ENCODE assay signal across 15 cellular contexts in the genomic region with DNA sequence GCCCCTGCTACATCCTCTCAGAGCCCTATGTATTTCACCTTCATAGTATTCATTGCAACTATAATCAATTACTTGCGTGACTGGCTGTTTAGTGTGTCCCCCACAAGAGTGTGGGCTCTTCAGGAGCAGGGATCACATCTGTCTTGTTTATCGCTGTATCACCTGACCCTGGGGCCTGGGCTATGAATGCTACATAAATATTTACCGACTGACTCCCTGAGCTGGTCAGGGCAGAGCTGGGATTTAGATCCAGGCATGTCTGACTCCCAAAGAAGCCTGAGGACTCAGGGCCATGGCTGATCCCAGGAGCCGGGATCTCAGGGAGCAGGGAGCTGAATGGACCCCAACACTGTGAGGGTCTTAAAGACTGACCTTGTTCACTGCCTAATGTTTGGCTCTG. TPM values are rescaled to one million over a fixed set of nuclear protein-coding genes. Genes with fewer than 3 reads are reported as not detected.
A peak's percentile ranks its signal among the peaks of the same experiment; 100 is the strongest.
DNase-seq lines count a peak whose midpoint lies in the region; ATAC-seq, FAIRE-seq and TF ChIP-seq lines count a peak whose summit lies in the region.
"Had no signal": no experiment of that assay in that cellular context is flagged by ENCODE, and none has a peak within 500 bp of the region (broad histone marks: within the 10 kb centered on the region; RNA-seq: fewer than 3 reads in every experiment).

No MANE protein-coding gene starts in this region.

- no peak overlapping the region for H3K4me3 ChIP-seq in left ventricle myocardium inferior
- H3K4me3 ChIP-seq in H1 (ENCODE audit: extremely low read depth in 1 of 4, insufficient read depth in 2 of 4, low read depth in 3 of 4, low read length in 4 of 4): no peak overlapping the region
- no peak overlapping the region for H3K4me3 ChIP-seq in ovary
- no peak overlapping the region for H3K4me3 ChIP-seq in vagina

- H3K23ac ChIP-seq in H1 (ENCODE audit: insufficient read length): no peak overlapping the region

- no peak overlapping the region for H3K14ac ChIP-seq in H1 (ENCODE audit: insufficient read length)

- POLR2A ChIA-PET in H1 (lab: Charles Lee; ENCODE audit: partially characterized antibody): interaction anchor here (1.0 to 24.3 kb wide), 4 partner anchors 14 to 124 kb away, joined by 4 to 350 read pairs (median 19); no protein-coding TSS in a partner anchor

- no peak for DNase-seq in left ventricle myocardium inferior
- no peak for DNase-seq in left cardiac atrium
- no peak for DNase-seq in H1 (ENCODE audit: low read depth in 1 of 2, low spot score in 2 of 2)
- no peak for DNase-seq in ovary
- DNase-seq in vagina (ENCODE audit: extremely low spot score in 2 of 2): no peak
- no peak for DNase-seq in COLO829 (ENCODE audit: low spot score)
- DNase-seq: activated CD4-positive, alpha-beta T cell treated with anti-CD3 and anti-CD28 coated beads, Interleukin-2, amount 50 U/mL, for 4 hours; amniotic stem cell; naive B cell; NCI-H2029 treated with DMSO at 0.1 percent for 48 hours had no signal

- H4K91ac ChIP-seq in H1 (replicated peaks; ENCODE audit: insufficient read length, low read length): no peak overlapping the region

- FAIRE-seq in H1 (lab: Jason Lieb, UNC): no peak
- FAIRE-seq: endometrium, H54 had no signal

- H3K9me3 ChIP-seq in left ventricle myocardium inferior (replicated peaks): no peaks in the 10 kb centered on the region
- H3K9me3 ChIP-seq in H1 (ENCODE audit: insufficient read depth in 2 of 2, low read depth in 1 of 2, low read length in 1 of 2): no peaks in the 10 kb centered on the region
- no peaks in the 10 kb centered on the region for H3K9me3 ChIP-seq in ovary
- H3K9me3 ChIP-seq in vagina: no peaks in the 10 kb centered on the region

- H4K5ac ChIP-seq in H1 (ENCODE audit: insufficient read length, low read depth, low read length): no peak overlapping the region

- no peak overlapping the region for H3K18ac ChIP-seq in H1 (ENCODE audit: extremely low read depth, low read length)

- H3K4me1 ChIP-seq in left ventricle myocardium inferior: peaks cover 59% of the 10 kb centered on the region
- H3K4me1 ChIP-seq in H1 (replicated peaks in 1 of 4; ENCODE audit: control insufficient read depth in 3 of 4, insufficient read depth in 4 of 4, low read length in 3 of 4): peaks cover 13 to 23% (median 14%) of the 10 kb centered on the region in 4 experiments
- peaks cover 11% of the 10 kb centered on the region for H3K4me1 ChIP-seq in ovary (ENCODE audit: insufficient read depth)
- peaks cover 58% of the 10 kb centered on the region for H3K4me1 ChIP-seq in vagina

- TF ChIP-seq EP300 in H1 (IDR thresholded peaks at IDR 0.05; ENCODE audit: borderline replicate concordance in 1 of 2, low read depth in 2 of 2, low read length in 2 of 2) (no peak), ovary (IDR thresholded peaks at IDR 0.05) (no peak)

- H3K79me1 ChIP-seq in H1 (ENCODE audit: low read depth, low read length): no peaks in the 10 kb centered on the region

- 0 out of 2 replicates have a peak overlapping the region, but pooled peaks have one; percentile 5 for H2BK12ac ChIP-seq in H1 (ENCODE audit: low read depth, low read length)

- H2BK15ac ChIP-seq in H1 (ENCODE audit: low read length): no peak overlapping the region

- WGBS in H1 (ENCODE audit: extremely low coverage in 1 of 2, insufficient coverage in 1 of 2, insufficient read length in 1 of 2, insufficient replicate concordance in 2 of 2, low coverage in 1 of 2, low lambda C conversion rate in 2 of 2, missing lambda C conversion rate in 1 of 2), 2 experiments: 95% methylated on average over 4 of the region's 4 CpGs; no CpG with 5 or more reads in 1 of the 2 experiments
- 59 to 65% (median 62%) methylated on average over 4 of the region's 4 CpGs for WGBS in ovary, 3 donors

- peaks cover 2% of the 10 kb centered on the region; the same call in 1 of the 2 replicates for H3K23me2 ChIP-seq in H1 (ENCODE audit: low read depth, low read length)

- ATAC-seq in left cardiac atrium (no peak), GM19452 (IDR thresholded peaks at IDR 0.05; ENCODE audit: unreplicated experiment) (no peak), GM18517 (IDR thresholded peaks at IDR 0.05; ENCODE audit: unreplicated experiment) (no peak)

- no peak overlapping the region for H3K9ac ChIP-seq in H1 (replicated peaks in 1 of 4; ENCODE audit: extremely low read depth in 1 of 4, low read depth in 3 of 4, low read length in 3 of 4)

- no peak overlapping the region for H2AFZ ChIP-seq in H1 (ENCODE audit: low read length)

- H3K79me2 ChIP-seq in H1 (ENCODE audit: control insufficient read depth in 1 of 2, insufficient read depth in 2 of 2, low read length in 2 of 2): peaks cover 0 to 3% of the 10 kb centered on the region in 2 experiments; a peak in 1 of 4 replicates

- H2AK5ac ChIP-seq in H1 (ENCODE audit: low read depth, low read length): 0 out of 2 replicates have a peak overlapping the region, but pooled peaks have one; percentile 39

- H4K8ac ChIP-seq in H1 (ENCODE audit: extremely low read depth, insufficient read depth, low read length): no peak overlapping the region

- no peak overlapping the region for H3K4me2 ChIP-seq in H1 (ENCODE audit: insufficient read depth in 1 of 2, low read depth in 2 of 2, low read length in 2 of 2)

- TF ChIP-seq CTCF in left ventricle myocardium inferior (IDR thresholded peaks at IDR 0.05; ENCODE audit: borderline replicate concordance): no peak
- no peak for TF ChIP-seq CTCF in H1 (IDR thresholded peaks at IDR 0.05; ENCODE audit: control extremely low read depth in 1 of 3, insufficient read depth in 1 of 3, low read depth in 1 of 3, low read length in 3 of 3)
- no peak for TF ChIP-seq CTCF in ovary (IDR thresholded peaks at IDR 0.05)
- no peak for TF ChIP-seq CTCF in vagina (IDR thresholded peaks at IDR 0.05)

- H3K27ac ChIP-seq in left ventricle myocardium inferior (replicated peaks) (peak overlapping the region; percentile 97), H1 (ENCODE audit: low read depth, low read length) (no peak overlapping the region), ovary (peak overlapping the region; percentile 28 to 72), vagina (peak overlapping the region; percentile 96)
- H3K27ac ChIP-seq: C4-2B had no signal

- no peak for TF ChIP-seq POLR2A in H1 (IDR thresholded peaks at IDR 0.05; ENCODE audit: control extremely low read depth in 1 of 2, low read depth in 2 of 2, low read length in 2 of 2)
- TF ChIP-seq POLR2A in ovary (IDR thresholded peaks at IDR 0.05): no peak
- TF ChIP-seq POLR2A in vagina (IDR thresholded peaks at IDR 0.05): no peak

- no peak overlapping the region for H3K56ac ChIP-seq in H1 (replicated peaks; ENCODE audit: insufficient read length, low read depth, low read length)

- H2BK5ac ChIP-seq in H1 (ENCODE audit: low read depth, low read length): no peak overlapping the region

- no peak for TF ChIP-seq RAD21 in H1 (IDR thresholded peaks at IDR 0.05 in 1 of 2, conservative IDR thresholded peaks at IDR 0.05 in 1 of 2; ENCODE audit: low read depth in 2 of 2, low read length in 2 of 2)

- H3K27me3 ChIP-seq in left ventricle myocardium inferior (ENCODE audit: low read depth) (no peaks in the 10 kb centered on the region), H1 (replicated peaks in 1 of 4; ENCODE audit: control insufficient read depth in 3 of 4, extremely low read depth in 1 of 4, insufficient read depth in 3 of 4, low read length in 3 of 4) (no peaks in the 10 kb centered on the region), ovary (no peaks in the 10 kb centered on the region), vagina (no peaks in the 10 kb centered on the region)

- no peak overlapping the region for H3K4ac ChIP-seq in H1 (replicated peaks; ENCODE audit: insufficient read length, low read depth, low read length)

- intact Hi-C loops in left ventricle myocardium inferior (cut with micrococcal nuclease) (no loop called here), left cardiac atrium (cut with DNase I) (loop anchor here in 1 of 2 donors (10.0 kb wide), 1 partner anchor 111 kb away; no protein-coding TSS in a partner anchor), ovary (cut with DNase I) (no loop called here), vagina (cut with DNase I) (no loop called here)

- no peak overlapping the region for H2BK20ac ChIP-seq in H1 (ENCODE audit: low read length)

- H4K20me1 ChIP-seq in H1 (replicated peaks in 1 of 2; ENCODE audit: control insufficient read depth in 1 of 2, insufficient read depth in 2 of 2, low read length in 2 of 2): peaks cover 2 to 6% of the 10 kb centered on the region in 2 experiments

- CTCF ChIA-PET in H1 (lab: Charles Lee; ENCODE audit: partially characterized antibody): interaction anchor here (0.6 to 56.1 kb wide), 15 partner anchors 7 to 258 kb away, joined by 3 to 1807 read pairs (median 15); partner anchors contain the start of gene AHDC1

- H3K36me3 ChIP-seq in left ventricle myocardium inferior (peaks cover 63% of the 10 kb centered on the region), H1 (ENCODE audit: control insufficient read depth in 2 of 4, insufficient read depth in 4 of 4, low read length in 3 of 4) (peaks cover 0 to 24% (median 12%) of the 10 kb centered on the region in 4 experiments; a peak in 5 of 8 replicates), ovary (no peaks in the 10 kb centered on the region), vagina (peaks cover 0 to 36% of the 10 kb centered on the region in 2 donors)

- H2BK120ac ChIP-seq in H1 (replicated peaks; ENCODE audit: low read depth, low read length): no peak overlapping the region

TF ChIP-seq in H1, 55 proteins besides CTCF, POLR2A, EP300 and RAD21 (continues in another document):
- TF ChIP-seq EGR1 (IDR thresholded peaks at IDR 0.05; ENCODE audit: borderline replicate concordance, low read depth, low read length) (no peak), RFX5 (IDR thresholded peaks at IDR 0.05; ENCODE audit: borderline replicate concordance, low read depth, low read length) (no peak), CEBPB (IDR thresholded peaks at IDR 0.05; ENCODE audit: low read depth, low read length) (no peak), JUND (IDR thresholded peaks at IDR 0.05; ENCODE audit: low read length) (no peak), CHD2 (IDR thresholded peaks at IDR 0.05; ENCODE audit: low read length) (no peak), KDM5A (IDR thresholded peaks at IDR 0.05; ENCODE audit: low read length) (no peak), SRF (IDR thresholded peaks at IDR 0.05; ENCODE audit: low read depth, low read length) (no peak)

RNA-seq across cellular contexts. Expression of gene AHDC1, which starts 49.7 kb away (rescaled TPM):
- 40.1 TPM for total RNA-seq in left ventricle myocardium inferior
- 10 to 100 TPM; 37.6 to 39.1 TPM for total RNA-seq in left cardiac atrium
- total RNA-seq in H1 (2021; fragmentation: NEBNext Ultra II Directional; extraction: Animal tissue kit (Norgen Biotek cat#: 25700)): 35.1 and 39.4 TPM in 2 replicates
- polyA plus RNA-seq in H1 (2011; rRNA removed): 4.4 and 8.6 TPM in 2 replicates
- polyA plus RNA-seq in H1 (2011; cell fraction: cytosol; rRNA removed): 3.3 TPM
- 17.1 TPM for polyA plus RNA-seq in H1 (2011; cell fraction: nucleus; rRNA removed)
- polyA plus RNA-seq in H1 (2012, experiment 1 of 2): 18.4 to 23.0 TPM (median 21.1 TPM) in 4 replicates
- 17.0 TPM for polyA plus RNA-seq in H1 (2012, experiment 2 of 2)
- 11.2 TPM for polyA plus RNA-seq in H1 (2013, experiment 1 of 2)
- polyA plus RNA-seq in H1 (2013, experiment 2 of 2): 11.1 TPM
- polyA minus RNA-seq in H1 (2011; rRNA and poly(A)+ RNA removed): 4.4 and 6.1 TPM in 2 replicates
- polyA minus RNA-seq in H1 (2011; cell fraction: cytosol; rRNA and poly(A)+ RNA removed): 11.9 TPM
- polyA minus RNA-seq in H1 (2011; cell fraction: nucleus; rRNA and poly(A)+ RNA removed): 10.5 TPM
- 100 to 1,000 TPM in 3 of 7 donors, 10 to 100 TPM in 4; 11.3 to 159 (median 91.2) TPM for total RNA-seq in ovary
- polyA plus RNA-seq in ovary: 10 to 100 TPM; 11.2 to 33.2 TPM
- 62.4 TPM for total RNA-seq in vagina
